27 cellular contexts compared by ENCODE assay signal in the genomic region with DNA sequence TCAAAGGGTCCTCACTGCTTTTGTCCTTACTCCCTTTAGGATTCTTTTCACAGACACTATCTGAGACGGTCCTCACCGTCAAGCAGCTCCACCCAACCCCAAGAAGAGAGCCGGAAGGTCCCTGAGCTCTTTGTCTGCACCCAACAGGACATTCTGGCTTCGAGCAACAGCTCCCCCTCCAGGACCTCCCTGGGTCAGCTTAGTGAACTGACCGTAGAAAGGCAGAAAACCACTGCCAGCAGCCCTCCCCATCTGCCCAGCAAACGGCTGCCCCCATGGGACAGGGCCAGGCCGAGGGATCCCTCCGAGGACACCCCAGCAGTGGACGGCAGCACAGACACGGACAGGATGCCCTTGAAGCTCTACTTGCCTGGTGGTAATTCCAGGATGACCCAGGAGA. TPM values are rescaled to one million over a fixed set of nuclear protein-coding genes. Genes with fewer than 3 reads are reported as not detected.
A peak's percentile ranks its signal among the peaks of the same experiment; 100 is the strongest.
DNase-seq lines count a peak whose midpoint lies in the region; ATAC-seq, FAIRE-seq and TF ChIP-seq lines count a peak whose summit lies in the region.
"Had no signal": no experiment of that assay in that cellular context is flagged by ENCODE, and none has a peak within 500 bp of the region (broad histone marks: within the 10 kb centered on the region; RNA-seq: fewer than 3 reads in every experiment).

No MANE protein-coding gene starts in this region.

- FAIRE-seq in GM12891 (lab: Jason Lieb, UNC): no peak
- FAIRE-seq: GM12878, H54 had no signal

- no peak for DNase-seq in heart left ventricle
- no peak for DNase-seq in Right ventricle myocardium inferior (ENCODE audit: missing footprints)
- no peak for DNase-seq in choroid plexus epithelial cell (ENCODE audit: low read depth)
- DNase-seq in iPS-NIHi7 (ENCODE audit: extremely low spot score): peak; percentile 75
- DNase-seq in spleen: no peak
- no peak for DNase-seq in CD14-positive monocyte (ENCODE audit: low spot score)
- no peak for DNase-seq in GM12891 (ENCODE audit: insufficient read length, low spot score)
- DNase-seq: activated effector memory CD4-positive, alpha-beta T cell treated with anti-CD3 and anti-CD28 coated beads, Interleukin-2, amount 50 U/mL, for 16 hours; brain microvascular endothelial cell; colonic mucosa; COR-L47; DMS79; effector memory CD8-positive, alpha-beta T cell; esophagus squamous epithelium; NCI-H1105 treated with DMSO at 0.1 percent for 48 hours; NCI-H2029 treated with DMSO at 0.1 percent for 48 hours; NCI-H2227 treated with DMSO at 0.1 percent for 48 hours; NCI-H69; nucleus accumbens; RPMI8226 had no signal

- 45 to 61% (median 54%) methylated on average over 8 to 10 of the region's 10 CpGs for WGBS in heart left ventricle, 4 donors
- WGBS in spleen, 5 donors: 73 to 89% (median 83%) methylated on average over 9 to 10 of the region's 10 CpGs

- H3K36me3 Mint-ChIP-seq in CD14-positive monocyte: no peaks in the 10 kb centered on the region

- intact Hi-C loops in heart left ventricle (cut with DNase I): loop anchor here in 6 of 10 donors (2.0 to 5.0 kb wide), 2 partner anchors 46 to 49 kb away; no protein-coding TSS in a partner anchor
- intact Hi-C loops in Right ventricle myocardium inferior (cut with DNase I): loop anchor here (1.0 kb wide), 1 partner anchor 48 kb away; no protein-coding TSS in a partner anchor
- intact Hi-C loops in spleen (cut with DNase I; ENCODE audit: low total_unique reads): no loop called here
- intact Hi-C loops in CD14-positive monocyte (cut with micrococcal nuclease): no loop called here

- H3K4me1 ChIP-seq in heart left ventricle: peaks cover 0 to 17% (median 7%) of the 10 kb centered on the region in 12 donors
- no peaks in the 10 kb centered on the region for H3K4me1 ChIP-seq in spleen
- H3K4me1 ChIP-seq: colonic mucosa had no signal

- ATAC-seq in heart left ventricle (peak in 1 of 4 donors; percentile 42), Right ventricle myocardium inferior (no peak), HG03045 (IDR thresholded peaks at IDR 0.05; ENCODE audit: unreplicated experiment) (no peak)
- ATAC-seq: effector memory CD8-positive, alpha-beta T cell; gastroesophageal sphincter; GM12878 had no signal

- no peak overlapping the region for H3K27ac ChIP-seq in heart left ventricle
- no peak overlapping the region for H3K27ac ChIP-seq in spleen
- H3K27ac ChIP-seq: brain microvascular endothelial cell, colonic mucosa, esophagus squamous epithelium had no signal

- H3K4me1 Mint-ChIP-seq in CD14-positive monocyte: peaks cover 5% of the 10 kb centered on the region

- H3K4me3 Mint-ChIP-seq in CD14-positive monocyte: no peak overlapping the region
- H3K4me3 Mint-ChIP-seq: effector memory CD8-positive, alpha-beta T cell had no signal

- H3K36me3 ChIP-seq in heart left ventricle: peaks cover 0 to 49% (median 15%) of the 10 kb centered on the region in 9 donors
- H3K36me3 ChIP-seq in spleen: peaks cover 0 to 36% (median 3%) of the 10 kb centered on the region in 6 donors
- H3K36me3 ChIP-seq: brain microvascular endothelial cell, colonic mucosa had no signal

- H3K27ac Mint-ChIP-seq in CD14-positive monocyte: no peak overlapping the region
- H3K27ac Mint-ChIP-seq: effector memory CD8-positive, alpha-beta T cell had no signal

- H3K4me3 ChIP-seq in heart left ventricle: no peak overlapping the region
- H3K4me3 ChIP-seq in choroid plexus epithelial cell (ENCODE audit: low read depth, low read length): no peak overlapping the region
- no peak overlapping the region for H3K4me3 ChIP-seq in spleen
- H3K4me3 ChIP-seq: colonic mucosa, esophagus squamous epithelium, gastroesophageal sphincter, GM12878, smooth muscle cell had no signal

- TF ChIP-seq CTCF in heart left ventricle (IDR thresholded peaks at IDR 0.05) (peak in 11 of 12 donors; percentile 15 to 44 (median 31)), choroid plexus epithelial cell (conservative IDR thresholded peaks at IDR 0.05; ENCODE audit: low read depth, low read length) (peak; percentile 34), spleen (IDR thresholded peaks at IDR 0.05 in 8 of 11, conservative IDR thresholded peaks at IDR 0.05 in 3 of 11) (no peak), CD14-positive monocyte (IDR thresholded peaks at IDR 0.05) (no peak)

- TF ChIP-seq POLR2A in heart left ventricle (IDR thresholded peaks at IDR 0.05): no peak
- TF ChIP-seq POLR2A in spleen (IDR thresholded peaks at IDR 0.05): no peak
- TF ChIP-seq POLR2A in GM12891 (IDR thresholded peaks at IDR 0.05; ENCODE audit: low read depth, low read length): no peak

- no peaks in the 10 kb centered on the region for H3K27me3 ChIP-seq in heart left ventricle
- H3K27me3 ChIP-seq in spleen (replicated peaks in 1 of 7): no peaks in the 10 kb centered on the region
- H3K27me3 ChIP-seq: brain microvascular endothelial cell, colonic mucosa, esophagus squamous epithelium, gastroesophageal sphincter had no signal

- H3K9me3 ChIP-seq in heart left ventricle (no peaks in the 10 kb centered on the region), spleen (no peaks in the 10 kb centered on the region)
- H3K9me3 ChIP-seq: colonic mucosa, esophagus squamous epithelium, gastroesophageal sphincter had no signal

- H3K27me3 Mint-ChIP-seq in CD14-positive monocyte (ENCODE audit: low read depth in 3 of 3): peaks cover 0 to 4% (median 0%) of the 10 kb centered on the region in 3 donors
- H3K27me3 Mint-ChIP-seq: effector memory CD8-positive, alpha-beta T cell had no signal

- no peaks in the 10 kb centered on the region for H3K9me3 Mint-ChIP-seq in CD14-positive monocyte
- H3K9me3 Mint-ChIP-seq: effector memory CD8-positive, alpha-beta T cell had no signal

TF ChIP-seq in GM12891, 5 proteins besides CTCF, POLR2A, EP300 and RAD21:
- TF ChIP-seq POU2F2 (IDR thresholded peaks at IDR 0.05; ENCODE audit: low read depth, low read length) (no peak), SPI1 (IDR thresholded peaks at IDR 0.05; ENCODE audit: low read depth, low read length) (no peak)

RNA-seq across cellular contexts. Expression of a gene that starts 19.9 kb away (rescaled TPM):
- total RNA-seq in heart left ventricle: 1 to 10 TPM; 2.4 to 6.0 (median 3.1) TPM
- polyA plus RNA-seq in heart left ventricle: 1 to 10 TPM; 1.3 to 2.4 TPM
- 3.5 TPM for total RNA-seq in Right ventricle myocardium inferior
- 1 to 10 TPM; 1.8 to 7.0 (median 3.7) TPM for total RNA-seq in spleen
- polyA plus RNA-seq in spleen: 1 to 10 TPM in 1 of 3 donors, under 1 TPM in 2; 0.63 to 1.2 (median 0.83) TPM
- under 1 TPM in 1 of 2 donors, not detected in 1; 0.15 TPM for polyA plus RNA-seq in CD14-positive monocyte
- polyA plus RNA-seq in GM12891 (2012; ENCODE audit: low read depth, missing spikeins): 0.89 TPM

RNA-seq across cellular contexts. Expression of a gene that starts 39.2 kb away (rescaled TPM):
- total RNA-seq in heart left ventricle (10 to 100 TPM; 11.7 to 88.1 (median 29.6) TPM), Right ventricle myocardium inferior (48.1 TPM), spleen (10 to 100 TPM in 6 of 7 donors, 1 to 10 TPM in 1; 8.8 to 40.3 (median 20.0) TPM)
- polyA plus RNA-seq in heart left ventricle (10 to 100 TPM; 15.7 to 27.9 TPM), spleen (10 to 100 TPM in 1 of 3 donors, 1 to 10 TPM in 2; 3.2 to 15.6 (median 7.8) TPM), CD14-positive monocyte (not detected)
- 0.10 TPM for polyA plus RNA-seq in GM12891 (2012; ENCODE audit: low read depth, missing spikeins)
- total RNA-seq: M059J, pulmonary artery endothelial cell had no signal

Comparison
In these comparisons a context has a peak if more than half of its experiments do, and no peak if none do; other contexts are left out.
1. CTCF ChIP-seq: peak in heart left ventricle (11 of 12) and choroid plexus epithelial cell (single experiment); none in spleen (0 of 11) and CD14-positive monocyte (single experiment).
2. intact Hi-C loops: an anchor here in heart left ventricle (2.0 to 5.0 kb wide) and Right ventricle myocardium inferior (1.0 kb wide); none called in spleen and CD14-positive monocyte.